1 cellular context compared by ENCODE assay signal in the genomic region with DNA sequence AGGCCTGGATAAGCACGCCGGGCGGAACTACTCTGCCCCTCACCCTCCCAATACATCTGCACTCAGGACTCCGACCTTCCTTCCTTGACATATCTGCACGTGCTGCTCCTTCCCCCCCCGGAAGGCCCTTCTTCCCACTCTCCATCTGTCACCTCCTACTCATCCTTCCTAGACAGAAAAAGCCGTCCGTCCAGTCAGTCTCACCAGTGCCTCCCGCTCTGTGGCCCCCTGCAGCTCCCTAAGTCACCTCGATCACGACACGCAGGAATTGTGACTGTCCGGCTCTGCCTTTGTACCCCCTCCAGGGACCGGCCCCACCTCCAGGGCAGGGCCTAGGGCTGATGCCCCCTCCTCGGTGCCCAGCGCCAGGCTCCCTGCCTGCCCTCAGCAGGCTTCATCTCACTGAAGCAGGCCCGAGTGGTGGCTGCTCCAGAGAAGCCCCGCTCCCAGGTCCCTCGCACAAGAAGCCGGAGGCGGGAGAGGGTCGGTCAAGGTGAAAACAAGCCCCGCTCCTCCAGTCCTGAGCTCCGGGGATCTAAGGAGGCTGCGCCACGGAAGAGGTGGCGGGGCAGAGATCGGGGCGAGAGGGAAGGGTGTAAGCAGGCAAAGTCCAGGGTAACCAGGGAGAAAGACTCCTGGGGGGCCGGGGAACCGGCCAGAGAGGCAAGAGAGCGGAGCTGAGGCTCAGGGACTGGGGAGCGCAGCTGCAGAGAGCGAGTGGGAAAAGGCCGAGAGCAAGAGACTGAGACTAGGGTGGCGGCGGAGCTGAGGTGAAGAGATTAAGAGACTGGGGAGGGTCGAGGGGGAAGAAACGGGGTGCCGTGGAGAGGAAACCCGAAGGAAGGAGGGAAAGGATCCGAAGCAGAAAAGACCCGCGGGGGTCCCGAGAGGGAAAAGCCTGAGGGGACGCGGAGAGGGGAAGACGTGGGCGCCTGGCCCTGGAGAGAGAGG.
TF ChIP-seq lines count a peak whose summit lies in the region.

No MANE protein-coding gene starts in this region.

TF ChIP-seq in HCT116, 20 proteins besides CTCF, POLR2A, EP300 and RAD21 (continued from another document):
- TF ChIP-seq, protein P1, sequence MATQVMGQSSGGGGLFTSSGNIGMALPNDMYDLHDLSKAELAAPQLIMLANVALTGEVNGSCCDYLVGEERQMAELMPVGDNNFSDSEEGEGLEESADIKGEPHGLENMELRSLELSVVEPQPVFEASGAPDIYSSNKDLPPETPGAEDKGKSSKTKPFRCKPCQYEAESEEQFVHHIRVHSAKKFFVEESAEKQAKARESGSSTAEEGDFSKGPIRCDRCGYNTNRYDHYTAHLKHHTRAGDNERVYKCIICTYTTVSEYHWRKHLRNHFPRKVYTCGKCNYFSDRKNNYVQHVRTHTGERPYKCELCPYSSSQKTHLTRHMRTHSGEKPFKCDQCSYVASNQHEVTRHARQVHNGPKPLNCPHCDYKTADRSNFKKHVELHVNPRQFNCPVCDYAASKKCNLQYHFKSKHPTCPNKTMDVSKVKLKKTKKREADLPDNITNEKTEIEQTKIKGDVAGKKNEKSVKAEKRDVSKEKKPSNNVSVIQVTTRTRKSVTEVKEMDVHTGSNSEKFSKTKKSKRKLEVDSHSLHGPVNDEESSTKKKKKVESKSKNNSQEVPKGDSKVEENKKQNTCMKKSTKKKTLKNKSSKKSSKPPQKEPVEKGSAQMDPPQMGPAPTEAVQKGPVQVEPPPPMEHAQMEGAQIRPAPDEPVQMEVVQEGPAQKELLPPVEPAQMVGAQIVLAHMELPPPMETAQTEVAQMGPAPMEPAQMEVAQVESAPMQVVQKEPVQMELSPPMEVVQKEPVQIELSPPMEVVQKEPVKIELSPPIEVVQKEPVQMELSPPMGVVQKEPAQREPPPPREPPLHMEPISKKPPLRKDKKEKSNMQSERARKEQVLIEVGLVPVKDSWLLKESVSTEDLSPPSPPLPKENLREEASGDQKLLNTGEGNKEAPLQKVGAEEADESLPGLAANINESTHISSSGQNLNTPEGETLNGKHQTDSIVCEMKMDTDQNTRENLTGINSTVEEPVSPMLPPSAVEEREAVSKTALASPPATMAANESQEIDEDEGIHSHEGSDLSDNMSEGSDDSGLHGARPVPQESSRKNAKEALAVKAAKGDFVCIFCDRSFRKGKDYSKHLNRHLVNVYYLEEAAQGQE (IDR thresholded peaks at IDR 0.05; ENCODE audit: low read depth), result no peak
- TF ChIP-seq, protein P2, sequence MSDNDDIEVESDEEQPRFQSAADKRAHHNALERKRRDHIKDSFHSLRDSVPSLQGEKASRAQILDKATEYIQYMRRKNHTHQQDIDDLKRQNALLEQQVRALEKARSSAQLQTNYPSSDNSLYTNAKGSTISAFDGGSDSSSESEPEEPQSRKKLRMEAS (IDR thresholded peaks at IDR 0.05), result no peak
- no peak for TF ChIP-seq YY1 (IDR thresholded peaks at IDR 0.05; ENCODE audit: extremely low read depth, insufficient replicate concordance, low read depth, low read length)
- no peak for TF ChIP-seq JUND (IDR thresholded peaks at IDR 0.05)
- no peak for TF ChIP-seq EZH2 (IDR thresholded peaks at IDR 0.05)
- no peak for TF ChIP-seq CBX3 (IDR thresholded peaks at IDR 0.05; ENCODE audit: low read depth)
- no peak for TF ChIP-seq SRF (IDR thresholded peaks at IDR 0.05; ENCODE audit: low read depth)
- TF ChIP-seq, protein P3, sequence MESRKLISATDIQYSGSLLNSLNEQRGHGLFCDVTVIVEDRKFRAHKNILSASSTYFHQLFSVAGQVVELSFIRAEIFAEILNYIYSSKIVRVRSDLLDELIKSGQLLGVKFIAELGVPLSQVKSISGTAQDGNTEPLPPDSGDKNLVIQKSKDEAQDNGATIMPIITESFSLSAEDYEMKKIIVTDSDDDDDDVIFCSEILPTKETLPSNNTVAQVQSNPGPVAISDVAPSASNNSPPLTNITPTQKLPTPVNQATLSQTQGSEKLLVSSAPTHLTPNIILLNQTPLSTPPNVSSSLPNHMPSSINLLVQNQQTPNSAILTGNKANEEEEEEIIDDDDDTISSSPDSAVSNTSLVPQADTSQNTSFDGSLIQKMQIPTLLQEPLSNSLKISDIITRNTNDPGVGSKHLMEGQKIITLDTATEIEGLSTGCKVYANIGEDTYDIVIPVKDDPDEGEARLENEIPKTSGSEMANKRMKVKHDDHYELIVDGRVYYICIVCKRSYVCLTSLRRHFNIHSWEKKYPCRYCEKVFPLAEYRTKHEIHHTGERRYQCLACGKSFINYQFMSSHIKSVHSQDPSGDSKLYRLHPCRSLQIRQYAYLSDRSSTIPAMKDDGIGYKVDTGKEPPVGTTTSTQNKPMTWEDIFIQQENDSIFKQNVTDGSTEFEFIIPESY (IDR thresholded peaks at IDR 0.05; ENCODE audit: extremely low read depth, insufficient replicate concordance, low read length), result no peak
- no peak for TF ChIP-seq SP1 (IDR thresholded peaks at IDR 0.05; ENCODE audit: low read depth)
- no peak for TF ChIP-seq FOSL1 (IDR thresholded peaks at IDR 0.05; ENCODE audit: low read depth)
- TF ChIP-seq EZH2phosphoT487 (IDR thresholded peaks at IDR 0.05; ENCODE audit: borderline replicate concordance), result no peak
- no peak for TF ChIP-seq TCF7L2 (IDR thresholded peaks at IDR 0.05; ENCODE audit: borderline replicate concordance, extremely low read depth, insufficient read depth, insufficient read length)
